ENCODE assay signal across 1 cellular context in the genomic region with DNA sequence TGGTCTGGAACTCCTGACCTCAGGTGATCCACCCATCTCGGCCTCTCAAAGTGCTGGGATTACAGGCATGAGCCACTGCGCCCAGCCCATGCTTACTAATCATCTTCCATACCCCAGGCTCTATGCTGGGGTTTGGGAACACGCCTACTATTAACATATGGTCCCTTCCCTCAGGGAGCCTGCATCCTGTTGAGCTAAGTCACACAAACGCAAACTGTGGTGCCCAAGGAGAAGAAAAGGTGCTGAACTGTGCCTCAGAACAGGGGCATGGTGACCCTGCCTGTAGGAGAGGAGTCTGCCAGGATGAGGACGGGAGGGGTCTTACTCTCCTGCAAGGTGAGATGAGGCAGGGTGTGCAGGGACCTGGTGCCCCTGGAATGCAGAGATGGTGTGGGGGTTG.
TF ChIP-seq lines count a peak whose summit lies in the region.

No MANE protein-coding gene starts in this region.

TF ChIP-seq in WTC11, 78 proteins besides CTCF, POLR2A, EP300 and RAD21 (continued from another document):
- TF ChIP-seq ZNF281 (CRISPR knock-in tag; IDR thresholded peaks at IDR 0.05) (no peak), RORB (CRISPR knock-in tag; IDR thresholded peaks at IDR 0.05) (no peak), NR2C2 (CRISPR knock-in tag; IDR thresholded peaks at IDR 0.05) (no peak), NR3C1 (CRISPR knock-in tag; conservative IDR thresholded peaks at IDR 0.05; ENCODE audit: low read depth) (no peak), EMX1 (CRISPR knock-in tag; IDR thresholded peaks at IDR 0.05) (no peak), ZBTB43 (CRISPR knock-in tag; IDR thresholded peaks at IDR 0.05) (no peak), E2F5 (CRISPR knock-in tag; IDR thresholded peaks at IDR 0.05) (no peak), FOXP4 (CRISPR knock-in tag; IDR thresholded peaks at IDR 0.05) (no peak), IRF2 (CRISPR knock-in tag; IDR thresholded peaks at IDR 0.05; ENCODE audit: borderline replicate concordance, low read depth) (no peak), SOX15 (CRISPR knock-in tag; IDR thresholded peaks at IDR 0.05) (no peak), TP53 (CRISPR knock-in tag; IDR thresholded peaks at IDR 0.05) (no peak), STAT6 (CRISPR knock-in tag; conservative IDR thresholded peaks at IDR 0.05; ENCODE audit: low read depth) (no peak), ATF3 (CRISPR knock-in tag; conservative IDR thresholded peaks at IDR 0.05) (no peak), ATF1 (CRISPR knock-in tag; IDR thresholded peaks at IDR 0.05) (no peak), ZNF263 (CRISPR knock-in tag; IDR thresholded peaks at IDR 0.05; ENCODE audit: low read depth) (no peak), TEAD1 (CRISPR knock-in tag; IDR thresholded peaks at IDR 0.05) (no peak)
- TF ChIP-seq, protein P1, sequence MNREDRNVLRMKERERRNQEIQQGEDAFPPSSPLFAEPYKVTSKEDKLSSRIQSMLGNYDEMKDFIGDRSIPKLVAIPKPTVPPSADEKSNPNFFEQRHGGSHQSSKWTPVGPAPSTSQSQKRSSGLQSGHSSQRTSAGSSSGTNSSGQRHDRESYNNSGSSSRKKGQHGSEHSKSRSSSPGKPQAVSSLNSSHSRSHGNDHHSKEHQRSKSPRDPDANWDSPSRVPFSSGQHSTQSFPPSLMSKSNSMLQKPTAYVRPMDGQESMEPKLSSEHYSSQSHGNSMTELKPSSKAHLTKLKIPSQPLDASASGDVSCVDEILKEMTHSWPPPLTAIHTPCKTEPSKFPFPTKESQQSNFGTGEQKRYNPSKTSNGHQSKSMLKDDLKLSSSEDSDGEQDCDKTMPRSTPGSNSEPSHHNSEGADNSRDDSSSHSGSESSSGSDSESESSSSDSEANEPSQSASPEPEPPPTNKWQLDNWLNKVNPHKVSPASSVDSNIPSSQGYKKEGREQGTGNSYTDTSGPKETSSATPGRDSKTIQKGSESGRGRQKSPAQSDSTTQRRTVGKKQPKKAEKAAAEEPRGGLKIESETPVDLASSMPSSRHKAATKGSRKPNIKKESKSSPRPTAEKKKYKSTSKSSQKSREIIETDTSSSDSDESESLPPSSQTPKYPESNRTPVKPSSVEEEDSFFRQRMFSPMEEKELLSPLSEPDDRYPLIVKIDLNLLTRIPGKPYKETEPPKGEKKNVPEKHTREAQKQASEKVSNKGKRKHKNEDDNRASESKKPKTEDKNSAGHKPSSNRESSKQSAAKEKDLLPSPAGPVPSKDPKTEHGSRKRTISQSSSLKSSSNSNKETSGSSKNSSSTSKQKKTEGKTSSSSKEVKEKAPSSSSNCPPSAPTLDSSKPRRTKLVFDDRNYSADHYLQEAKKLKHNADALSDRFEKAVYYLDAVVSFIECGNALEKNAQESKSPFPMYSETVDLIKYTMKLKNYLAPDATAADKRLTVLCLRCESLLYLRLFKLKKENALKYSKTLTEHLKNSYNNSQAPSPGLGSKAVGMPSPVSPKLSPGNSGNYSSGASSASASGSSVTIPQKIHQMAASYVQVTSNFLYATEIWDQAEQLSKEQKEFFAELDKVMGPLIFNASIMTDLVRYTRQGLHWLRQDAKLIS (CRISPR knock-in tag; IDR thresholded peaks at IDR 0.05; ENCODE audit: borderline replicate concordance): no peak
- TF ChIP-seq, protein P2, sequence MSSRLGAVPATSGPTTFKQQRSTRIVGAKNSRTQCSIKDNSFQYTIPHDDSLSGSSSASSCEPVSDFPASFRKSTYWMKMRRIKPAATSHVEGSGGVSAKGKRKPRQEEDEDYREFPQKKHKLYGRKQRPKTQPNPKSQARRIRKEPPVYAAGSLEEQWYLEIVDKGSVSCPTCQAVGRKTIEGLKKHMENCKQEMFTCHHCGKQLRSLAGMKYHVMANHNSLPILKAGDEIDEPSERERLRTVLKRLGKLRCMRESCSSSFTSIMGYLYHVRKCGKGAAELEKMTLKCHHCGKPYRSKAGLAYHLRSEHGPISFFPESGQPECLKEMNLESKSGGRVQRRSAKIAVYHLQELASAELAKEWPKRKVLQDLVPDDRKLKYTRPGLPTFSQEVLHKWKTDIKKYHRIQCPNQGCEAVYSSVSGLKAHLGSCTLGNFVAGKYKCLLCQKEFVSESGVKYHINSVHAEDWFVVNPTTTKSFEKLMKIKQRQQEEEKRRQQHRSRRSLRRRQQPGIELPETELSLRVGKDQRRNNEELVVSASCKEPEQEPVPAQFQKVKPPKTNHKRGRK (CRISPR knock-in tag; IDR thresholded peaks at IDR 0.05; ENCODE audit: borderline replicate concordance): no peak
